Comparison of ENCODE assay signal across 12 cellular contexts in the genomic region with DNA sequence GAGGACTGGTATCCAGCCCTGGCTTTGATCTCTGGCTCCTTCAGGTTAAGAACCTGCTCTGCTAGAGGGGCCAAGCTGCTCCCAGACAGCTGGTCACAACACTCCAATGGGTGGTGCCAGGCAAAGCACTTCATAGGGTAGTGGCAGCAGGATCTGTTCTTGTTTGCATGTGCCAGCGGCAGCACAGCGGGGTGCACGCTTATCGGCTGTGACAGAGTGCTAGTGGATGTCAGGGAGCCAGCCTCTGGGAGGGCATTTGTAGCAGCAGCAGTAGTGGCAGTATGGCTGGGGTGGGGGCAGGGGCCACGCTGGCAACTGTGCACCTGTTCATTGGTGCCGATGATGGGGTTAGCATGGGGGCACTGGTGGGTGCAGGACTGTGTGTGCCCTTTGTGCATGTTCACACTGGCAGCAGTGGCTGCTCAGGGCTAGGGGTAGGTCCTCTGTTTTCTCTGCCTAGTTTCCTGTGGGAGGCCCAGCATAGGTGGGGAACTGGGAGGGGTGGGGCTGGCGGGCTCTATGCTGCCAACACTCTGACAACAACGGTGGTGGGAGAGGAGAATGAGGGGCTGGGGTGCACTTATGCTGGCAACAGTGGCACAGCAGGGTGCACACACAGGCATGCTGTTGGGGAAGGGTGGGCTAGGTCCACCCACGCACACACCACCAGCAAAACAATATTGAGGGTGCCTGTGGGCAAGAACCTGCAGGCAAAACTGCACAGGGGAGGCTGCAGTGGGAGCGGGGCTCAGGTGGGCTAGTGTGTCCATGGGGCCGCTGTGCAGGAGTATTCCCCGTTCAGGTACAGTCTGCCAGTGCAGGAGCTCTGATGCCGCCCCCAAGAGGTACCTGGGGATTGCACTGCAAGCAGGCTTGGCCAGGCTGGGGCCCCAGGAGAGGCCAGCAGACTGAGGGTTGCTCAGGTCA. TPM values are rescaled to one million over a fixed set of nuclear protein-coding genes. Genes with fewer than 3 reads are reported as not detected.
A peak's percentile ranks its signal among the peaks of the same experiment; 100 is the strongest.
DNase-seq lines count a peak whose midpoint lies in the region; ATAC-seq and TF ChIP-seq lines count a peak whose summit lies in the region.
"Had no signal": no experiment of that assay in that cellular context is flagged by ENCODE, and none has a peak within 500 bp of the region (broad histone marks: within the 10 kb centered on the region; RNA-seq: fewer than 3 reads in every experiment).

No MANE protein-coding gene starts in this region.

- peaks cover 32% of the 10 kb centered on the region for H3K36me3 Mint-ChIP-seq in activated naive CD4-positive, alpha-beta T cell treated with anti-CD3 and anti-CD28 coated beads, Interleukin-2, amount 50 U/mL, for 24 hours
- H3K36me3 Mint-ChIP-seq in chondrocyte (ENCODE audit: low read depth), result peaks cover 42% of the 10 kb centered on the region

- DNase-seq in activated CD4-positive, alpha-beta T cell treated with anti-CD3 and anti-CD28 coated beads, Interleukin-2, amount 50 U/mL, for 1 hour, result peak; percentile 20
- no peak for DNase-seq in activated CD4-positive, alpha-beta T cell treated with anti-CD3 and anti-CD28 coated beads for 4 hours
- DNase-seq in NCI-H2029 (lab: John Stamatoyannopoulos, UW) (peak; percentile 60), sciatic nerve (ENCODE audit: low spot score) (peak; percentile 38), chondrocyte (ENCODE audit: low spot score) (no peak), NOMO-1 (lab: John Stamatoyannopoulos, UW; ENCODE audit: unreplicated experiment in 2 of 2) (no peak), CD1c-positive myeloid dendritic cell (ENCODE audit: extremely low spot score) (no peak)
- DNase-seq: psoas muscle had no signal

- no peak for TF ChIP-seq CTCF in chondrocyte (IDR thresholded peaks at IDR 0.05)

- H3K27me3 Mint-ChIP-seq in activated naive CD4-positive, alpha-beta T cell treated with anti-CD3 and anti-CD28 coated beads, Interleukin-2, amount 50 U/mL, for 24 hours, result no peaks in the 10 kb centered on the region
- no peaks in the 10 kb centered on the region for H3K27me3 Mint-ChIP-seq in chondrocyte (ENCODE audit: low read depth)

- H3K9me3 Mint-ChIP-seq in activated naive CD4-positive, alpha-beta T cell treated with anti-CD3 and anti-CD28 coated beads, Interleukin-2, amount 50 U/mL, for 24 hours, result no peaks in the 10 kb centered on the region
- H3K9me3 Mint-ChIP-seq in chondrocyte (ENCODE audit: low read depth), result peaks cover 13% of the 10 kb centered on the region

- peak overlapping the region; percentile 33 for H3K27ac Mint-ChIP-seq in activated naive CD4-positive, alpha-beta T cell treated with anti-CD3 and anti-CD28 coated beads, Interleukin-2, amount 50 U/mL, for 24 hours
- H3K27ac Mint-ChIP-seq in chondrocyte (ENCODE audit: unreplicated experiment), result no peak overlapping the region
- H3K27ac Mint-ChIP-seq: mesothelial cell of epicardium; T-helper 1 cell treated with Interleukin-12 subunit alpha and Interleukin-12 subunit beta and Interleukin-4 antibody, amounts not matched to agents 30 μg/mL and 1 μg/mL, for 36 hours had no signal

- peak; percentile 17 for ATAC-seq in sciatic nerve

- peaks cover 69% of the 10 kb centered on the region for H3K4me1 Mint-ChIP-seq in activated naive CD4-positive, alpha-beta T cell treated with anti-CD3 and anti-CD28 coated beads, Interleukin-2, amount 50 U/mL, for 24 hours
- H3K4me1 Mint-ChIP-seq in chondrocyte (ENCODE audit: low read depth), result peaks cover 14% of the 10 kb centered on the region
- H3K4me1 Mint-ChIP-seq: mesothelial cell of epicardium had no signal

- H3K4me3 Mint-ChIP-seq in activated naive CD4-positive, alpha-beta T cell treated with anti-CD3 and anti-CD28 coated beads, Interleukin-2, amount 50 U/mL, for 24 hours, result peak overlapping the region; percentile 63
- H3K4me3 Mint-ChIP-seq in chondrocyte (ENCODE audit: unreplicated experiment), result no peak overlapping the region
- H3K4me3 Mint-ChIP-seq: mesothelial cell of epicardium; T-helper 1 cell treated with Interleukin-12 subunit alpha and Interleukin-12 subunit beta and Interleukin-4 antibody, amounts not matched to agents 30 μg/mL and 1 μg/mL, for 36 hours had no signal

- intact Hi-C loops in sciatic nerve (cut with DNase I), result no loop called here

RNA-seq across cellular contexts. Expression of a gene that starts 19.3 kb away (rescaled TPM):
- 76.8 TPM for total RNA-seq in sciatic nerve
- total RNA-seq in chondrocyte, result 78.3 to 91.2 TPM (median 81.8 TPM) in 3 replicates

RNA-seq across cellular contexts. Expression of a gene that starts 31.8 kb away (rescaled TPM):
- total RNA-seq in sciatic nerve, result 44.8 TPM
- total RNA-seq in chondrocyte, result 64.9 to 72.4 TPM (median 68.6 TPM) in 3 replicates

RNA-seq across cellular contexts. Expression of a gene that starts 43.7 kb away (rescaled TPM):
- total RNA-seq in sciatic nerve (not detected), chondrocyte (not detected in 3 replicates)
- total RNA-seq: mesothelial cell of epicardium, psoas muscle, urinary bladder had no signal

Comparison
In these comparisons a context has a peak if more than half of its experiments do, and no peak if none do; other contexts are left out.
1. DNase-seq: peak in activated CD4-positive, alpha-beta T cell treated with anti-CD3 and anti-CD28 coated beads, Interleukin-2, amount 50 U/mL, for 1 hour (single experiment), NCI-H2029 (single experiment) and sciatic nerve (single experiment); none in activated CD4-positive, alpha-beta T cell treated with anti-CD3 and anti-CD28 coated beads for 4 hours (0 of 2), chondrocyte (single experiment), NOMO-1 (0 of 2) and CD1c-positive myeloid dendritic cell (single experiment).